21 cellular contexts compared by ENCODE assay signal in the genomic region with DNA sequence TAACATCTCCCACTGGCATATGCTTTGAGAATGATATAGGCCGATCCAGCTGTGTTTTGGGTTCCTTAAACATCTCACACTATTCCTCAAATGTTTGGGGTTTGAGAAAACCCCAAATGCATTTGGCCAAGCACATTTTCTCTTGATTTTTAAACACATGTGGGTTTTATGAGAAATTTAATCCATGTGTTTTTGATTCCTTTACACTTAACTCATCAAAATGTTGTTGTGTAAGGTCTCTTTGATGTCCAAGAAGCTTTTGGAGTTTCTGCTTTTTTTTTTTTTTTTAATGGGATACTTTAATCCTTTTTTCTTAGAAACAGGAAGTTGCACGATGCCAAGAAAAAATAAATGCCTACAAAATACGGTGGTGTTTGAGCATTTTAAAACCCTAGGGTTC.
DNase-seq lines count a peak whose midpoint lies in the region; FAIRE-seq and TF ChIP-seq lines count a peak whose summit lies in the region.
"Had no signal": no experiment of that assay in that cellular context is flagged by ENCODE, and none has a peak within 500 bp of the region (broad histone marks: within the 10 kb centered on the region; RNA-seq: fewer than 3 reads in every experiment).

No MANE protein-coding gene starts in this region.

- no peaks in the 10 kb centered on the region for H3K4me1 Mint-ChIP-seq in Calu3 (ENCODE audit: low read depth, unreplicated experiment)
- H3K4me1 Mint-ChIP-seq: activated naive CD4-positive, alpha-beta T cell treated with anti-CD3 and anti-CD28 coated beads, Interleukin-2, amount 50 U/mL, for 24 hours; CD14-positive monocyte had no signal

- POLR2A ChIA-PET in BJ (lab: Charles Lee), result no interaction called here

- BruUV-seq in Calu3 (replicated peaks; lab: Mats Ljungman, UMichigan), result no TSS peak

- no peak overlapping the region for H3K4me3 ChIP-seq in BJ (ENCODE audit: low read depth, low read length)
- H3K4me3 ChIP-seq in bronchial epithelial cell (ENCODE audit: low read depth, low read length), result no peak overlapping the region
- H3K4me3 ChIP-seq: right lobe of liver, suprapubic skin had no signal

- CTCF ChIA-PET in BJ (lab: Yijun Ruan, JAX), result interaction anchor here (0.6 kb wide), 1 partner anchor 455 kb away, joined by 4 read pairs; no protein-coding TSS in a partner anchor
- CTCF ChIA-PET in Calu3 (lab: Charles Lee), result no interaction called here

- H3K4me3 Mint-ChIP-seq in Calu3 (ENCODE audit: low read depth, unreplicated experiment), result no peak overlapping the region
- H3K4me3 Mint-ChIP-seq: activated naive CD4-positive, alpha-beta T cell treated with anti-CD3 and anti-CD28 coated beads, Interleukin-2, amount 50 U/mL, for 24 hours; CD14-positive monocyte; T-helper 2 cell treated with Interferon-gamma antibody and Interleukin-4, amounts not matched to agents 5 μg/mL and 100 μg/mL, for 36 hours had no signal

- intact Hi-C loops in Calu3 (cut with micrococcal nuclease; ENCODE audit: unreplicated experiment), result no loop called here

- DNase-seq in BJ (ENCODE audit: low read depth) (peak; percentile 87), HT1080 (ENCODE audit: low read depth) (peak; percentile 2), bronchial epithelial cell (ENCODE audit: low read depth) (peak; percentile 8), non-pigmented ciliary epithelial cell (ENCODE audit: low read depth) (peak; percentile 60), Calu3 (no peak), CD1c-positive myeloid dendritic cell (ENCODE audit: extremely low spot score) (no peak), NCI-H2081 (lab: John Stamatoyannopoulos, UW) (no peak)
- no peak for DNase-seq in activated naive CD4-positive, alpha-beta T cell (lab: John Stamatoyannopoulos, UW)
- DNase-seq: activated CD4-positive, alpha-beta T cell treated with anti-CD3 and anti-CD28 coated beads for 4 hours; DMS79 treated with DMSO at 0.1 percent for 48 hours; effector CD4-positive, alpha-beta T cell; NCI-H1417 treated with DMSO at 0.1 percent for 48 hours; NCI-H345; occipital lobe; right lobe of liver; SHP77 treated with DMSO at 0.1 percent for 48 hours; stimulated activated CD4-positive, alpha-beta T cell treated with anti-CD3 and anti-CD28 coated beads, Interleukin-2, amount 100 ng/mL, for 48 hours had no signal

- TF ChIP-seq CTCF in BJ (IDR thresholded peaks at IDR 0.05; ENCODE audit: insufficient read depth, low read depth, low read length) (no peak), bronchial epithelial cell (IDR thresholded peaks at IDR 0.05; ENCODE audit: insufficient read depth, low read length, severe bottlenecking) (no peak), Calu3 (IDR thresholded peaks at IDR 0.05; ENCODE audit: unreplicated experiment) (no peak)

- H3K27ac Mint-ChIP-seq in Calu3 (ENCODE audit: unreplicated experiment), result no peak overlapping the region
- H3K27ac Mint-ChIP-seq: activated naive CD4-positive, alpha-beta T cell treated with anti-CD3 and anti-CD28 coated beads, Interleukin-2, amount 50 U/mL, for 24 hours; CD14-positive monocyte; T-helper 2 cell treated with Interferon-gamma antibody and Interleukin-4, amounts not matched to agents 5 μg/mL and 100 μg/mL, for 36 hours had no signal

- FAIRE-seq in bronchial epithelial cell (lab: Jason Lieb, UNC), result no peak

- H3K27me3 ChIP-seq in BJ (ENCODE audit: control insufficient read depth, insufficient read depth, low read length) (no peaks in the 10 kb centered on the region), bronchial epithelial cell (ENCODE audit: control insufficient read depth, insufficient read depth, low read length) (no peaks in the 10 kb centered on the region)
- H3K27me3 ChIP-seq: right lobe of liver, suprapubic skin had no signal

- peaks cover 4% of the 10 kb centered on the region for H3K9me3 Mint-ChIP-seq in Calu3 (ENCODE audit: low read depth, unreplicated experiment)

- H3K36me3 ChIP-seq in BJ (ENCODE audit: control insufficient read depth, insufficient read depth, low read length) (no peaks in the 10 kb centered on the region), bronchial epithelial cell (ENCODE audit: control insufficient read depth, insufficient read depth, low read length) (no peaks in the 10 kb centered on the region)
- H3K36me3 ChIP-seq: right lobe of liver, suprapubic skin had no signal

- H3K27me3 Mint-ChIP-seq in Calu3 (ENCODE audit: unreplicated experiment), result no peaks in the 10 kb centered on the region
- H3K27me3 Mint-ChIP-seq: activated naive CD4-positive, alpha-beta T cell treated with anti-CD3 and anti-CD28 coated beads, Interleukin-2, amount 50 U/mL, for 24 hours had no signal

- H3K36me3 Mint-ChIP-seq in Calu3 (ENCODE audit: insufficient read depth, unreplicated experiment), result no peaks in the 10 kb centered on the region
- H3K36me3 Mint-ChIP-seq: CD14-positive monocyte had no signal

Comparison
In these comparisons a context has a peak if more than half of its experiments do, and no peak if none do; other contexts are left out.
1. DNase-seq: peak in BJ (single experiment), HT1080 (single experiment), bronchial epithelial cell (single experiment) and non-pigmented ciliary epithelial cell (single experiment); none in Calu3 (single experiment), CD1c-positive myeloid dendritic cell (single experiment), NCI-H2081 (0 of 2) and activated naive CD4-positive, alpha-beta T cell (0 of 4).